In the genomic region with DNA sequence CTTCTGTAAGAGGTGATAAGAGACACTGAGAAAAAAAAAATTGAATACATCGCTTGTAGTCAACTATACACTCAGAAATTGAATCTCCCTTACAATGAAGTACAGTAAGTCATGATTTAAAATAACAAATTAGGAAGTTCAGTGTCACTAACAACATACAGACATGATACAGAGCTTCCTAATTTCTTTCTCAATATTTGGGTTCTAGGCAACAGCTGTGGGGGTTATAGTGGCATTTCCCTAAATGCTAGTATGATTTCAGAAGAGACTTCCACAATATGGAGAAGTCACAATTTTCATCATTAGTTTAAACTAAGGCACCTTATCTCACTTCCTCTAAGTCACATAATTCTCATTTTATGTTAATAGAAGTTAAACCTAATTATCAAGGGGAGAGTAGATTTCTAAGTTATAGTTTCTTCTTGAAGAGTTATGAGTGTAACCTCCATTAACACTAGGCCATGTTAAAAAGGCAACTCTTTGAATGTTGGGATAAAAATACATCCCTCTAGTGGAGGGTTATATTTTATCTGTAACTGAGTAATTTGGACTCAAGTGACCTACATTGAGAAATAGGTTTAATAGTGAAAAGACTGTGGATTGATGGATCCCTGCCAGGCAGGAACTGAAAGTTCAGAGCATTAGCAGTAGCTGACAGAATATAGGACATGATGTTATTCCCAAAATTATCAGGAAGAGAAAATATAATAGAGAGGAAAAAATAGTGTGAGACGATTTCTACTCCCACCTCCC, we compare ENCODE assay signal across 1 cellular context.
TF ChIP-seq lines count a peak whose summit lies in the region.

No MANE protein-coding gene starts in this region.

TF ChIP-seq in GM23338, 12 proteins besides CTCF, POLR2A, EP300 and RAD21 (continued from another document):
- TF ChIP-seq, protein P1, sequence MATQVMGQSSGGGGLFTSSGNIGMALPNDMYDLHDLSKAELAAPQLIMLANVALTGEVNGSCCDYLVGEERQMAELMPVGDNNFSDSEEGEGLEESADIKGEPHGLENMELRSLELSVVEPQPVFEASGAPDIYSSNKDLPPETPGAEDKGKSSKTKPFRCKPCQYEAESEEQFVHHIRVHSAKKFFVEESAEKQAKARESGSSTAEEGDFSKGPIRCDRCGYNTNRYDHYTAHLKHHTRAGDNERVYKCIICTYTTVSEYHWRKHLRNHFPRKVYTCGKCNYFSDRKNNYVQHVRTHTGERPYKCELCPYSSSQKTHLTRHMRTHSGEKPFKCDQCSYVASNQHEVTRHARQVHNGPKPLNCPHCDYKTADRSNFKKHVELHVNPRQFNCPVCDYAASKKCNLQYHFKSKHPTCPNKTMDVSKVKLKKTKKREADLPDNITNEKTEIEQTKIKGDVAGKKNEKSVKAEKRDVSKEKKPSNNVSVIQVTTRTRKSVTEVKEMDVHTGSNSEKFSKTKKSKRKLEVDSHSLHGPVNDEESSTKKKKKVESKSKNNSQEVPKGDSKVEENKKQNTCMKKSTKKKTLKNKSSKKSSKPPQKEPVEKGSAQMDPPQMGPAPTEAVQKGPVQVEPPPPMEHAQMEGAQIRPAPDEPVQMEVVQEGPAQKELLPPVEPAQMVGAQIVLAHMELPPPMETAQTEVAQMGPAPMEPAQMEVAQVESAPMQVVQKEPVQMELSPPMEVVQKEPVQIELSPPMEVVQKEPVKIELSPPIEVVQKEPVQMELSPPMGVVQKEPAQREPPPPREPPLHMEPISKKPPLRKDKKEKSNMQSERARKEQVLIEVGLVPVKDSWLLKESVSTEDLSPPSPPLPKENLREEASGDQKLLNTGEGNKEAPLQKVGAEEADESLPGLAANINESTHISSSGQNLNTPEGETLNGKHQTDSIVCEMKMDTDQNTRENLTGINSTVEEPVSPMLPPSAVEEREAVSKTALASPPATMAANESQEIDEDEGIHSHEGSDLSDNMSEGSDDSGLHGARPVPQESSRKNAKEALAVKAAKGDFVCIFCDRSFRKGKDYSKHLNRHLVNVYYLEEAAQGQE (IDR thresholded peaks at IDR 0.05; ENCODE audit: unreplicated experiment), result no peak
- TF ChIP-seq, protein P2, sequence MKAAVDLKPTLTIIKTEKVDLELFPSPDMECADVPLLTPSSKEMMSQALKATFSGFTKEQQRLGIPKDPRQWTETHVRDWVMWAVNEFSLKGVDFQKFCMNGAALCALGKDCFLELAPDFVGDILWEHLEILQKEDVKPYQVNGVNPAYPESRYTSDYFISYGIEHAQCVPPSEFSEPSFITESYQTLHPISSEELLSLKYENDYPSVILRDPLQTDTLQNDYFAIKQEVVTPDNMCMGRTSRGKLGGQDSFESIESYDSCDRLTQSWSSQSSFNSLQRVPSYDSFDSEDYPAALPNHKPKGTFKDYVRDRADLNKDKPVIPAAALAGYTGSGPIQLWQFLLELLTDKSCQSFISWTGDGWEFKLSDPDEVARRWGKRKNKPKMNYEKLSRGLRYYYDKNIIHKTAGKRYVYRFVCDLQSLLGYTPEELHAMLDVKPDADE (IDR thresholded peaks at IDR 0.05), result no peak
- no peak for TF ChIP-seq EZH2 (IDR thresholded peaks at IDR 0.05; ENCODE audit: low read depth, unreplicated experiment)
